ENCODE assay signal across 1 cellular context in the genomic region with DNA sequence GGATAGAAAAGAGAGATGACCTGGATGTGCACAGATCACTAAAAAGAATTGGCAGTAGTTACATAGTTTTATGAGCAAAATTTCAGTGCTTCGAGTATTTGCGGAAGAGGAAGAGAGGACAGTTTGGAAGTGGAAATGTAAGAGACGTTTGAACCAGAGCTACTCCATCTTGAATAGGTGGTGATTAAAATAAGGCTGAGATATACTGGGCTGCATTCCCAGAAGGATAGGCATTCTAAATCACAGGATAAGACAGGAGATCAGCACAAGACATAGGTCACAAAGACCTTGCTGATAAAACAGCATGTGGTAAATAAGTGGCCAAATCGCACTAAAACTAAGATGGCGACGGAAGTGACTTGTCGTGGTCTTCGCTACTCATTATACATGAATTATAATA.
TF ChIP-seq lines count a peak whose summit lies in the region.

No MANE protein-coding gene starts in this region.

TF ChIP-seq in K562, 482 proteins besides CTCF, POLR2A, EP300 and RAD21 (continued from another document and continues in another):
- TF ChIP-seq POLR2G (IDR thresholded peaks at IDR 0.05; ENCODE audit: low read depth, low read length) (no peak), ZNF76 (CRISPR knock-in tag; IDR thresholded peaks at IDR 0.05; ENCODE audit: borderline replicate concordance) (no peak), FOXM1 (IDR thresholded peaks at IDR 0.05; ENCODE audit: low read depth) (no peak), FOXM1 (CRISPR knock-in tag; IDR thresholded peaks at IDR 0.05; ENCODE audit: low read depth) (no peak), PHF20 (IDR thresholded peaks at IDR 0.05; ENCODE audit: partially characterized antibody) (no peak), ZNF778 (CRISPR knock-in tag; IDR thresholded peaks at IDR 0.05) (no peak), SRSF3 (IDR thresholded peaks at IDR 0.05; ENCODE audit: insufficient read depth, low read length) (no peak), KLF16 (IDR thresholded peaks at IDR 0.05) (no peak), NFXL1 (CRISPR knock-in tag; IDR thresholded peaks at IDR 0.05) (peak; percentile 97), SMARCA5 (IDR thresholded peaks at IDR 0.05) (no peak), BCOR (IDR thresholded peaks at IDR 0.05) (no peak), CREB1 (IDR thresholded peaks at IDR 0.05) (no peak), CREB1 (CRISPR knock-in tag; IDR thresholded peaks at IDR 0.05) (no peak), GABPB2 (CRISPR knock-in tag; conservative IDR thresholded peaks at IDR 0.05) (no peak), HDAC8 (tag; IDR thresholded peaks at IDR 0.05) (no peak), ZKSCAN8 (CRISPR knock-in tag; IDR thresholded peaks at IDR 0.05) (no peak), ZNF232 (CRISPR knock-in tag; IDR thresholded peaks at IDR 0.05) (no peak), ZNF444 (CRISPR knock-in tag; IDR thresholded peaks at IDR 0.05) (peak; percentile 72), ZNF184 (CRISPR knock-in tag; IDR thresholded peaks at IDR 0.05) (no peak), ZNF445 (CRISPR knock-in tag; IDR thresholded peaks at IDR 0.05; ENCODE audit: low read depth) (peak; percentile 72; the same call in 1 of the 2 replicates), CBX8 (IDR thresholded peaks at IDR 0.05; ENCODE audit: borderline replicate concordance, extremely low read depth, low read depth, low read length, poor library complexity, severe bottlenecking) (no peak), SMARCC2 (IDR thresholded peaks at IDR 0.05; ENCODE audit: low read depth) (no peak), ZNF41 (CRISPR knock-in tag; conservative IDR thresholded peaks at IDR 0.05) (peak; percentile 79; the same call in 1 of the 2 replicates), SP2 (IDR thresholded peaks at IDR 0.05; ENCODE audit: extremely low read depth, low read depth, low read length, poor library complexity, severe bottlenecking) (no peak), ETS2 (tag; IDR thresholded peaks at IDR 0.05; ENCODE audit: borderline replicate concordance, poor library complexity, severe bottlenecking) (no peak), ZNF174 (CRISPR knock-in tag; IDR thresholded peaks at IDR 0.05) (no peak), ARID2 (IDR thresholded peaks at IDR 0.05) (no peak), KHSRP (IDR thresholded peaks at IDR 0.05) (no peak), SREBF2 (CRISPR knock-in tag; IDR thresholded peaks at IDR 0.05) (no peak), ZNF586 (CRISPR knock-in tag; conservative IDR thresholded peaks at IDR 0.05) (no peak; the same call in 1 of the 2 replicates), SMAD4 (CRISPR knock-in tag; conservative IDR thresholded peaks at IDR 0.05) (no peak), NFIX (CRISPR knock-in tag; IDR thresholded peaks at IDR 0.05; ENCODE audit: low read depth) (no peak), ILF3 (IDR thresholded peaks at IDR 0.05; ENCODE audit: borderline replicate concordance) (no peak), NFATC3 (IDR thresholded peaks at IDR 0.05) (no peak), KAT7 (CRISPR knock-in tag; IDR thresholded peaks at IDR 0.05; ENCODE audit: borderline replicate concordance) (no peak), GABPA (tag; conservative IDR thresholded peaks at IDR 0.05; ENCODE audit: low read depth) (no peak), BHLHE40 (IDR thresholded peaks at IDR 0.05; ENCODE audit: low read length) (no peak), ZSCAN29 (IDR thresholded peaks at IDR 0.05) (no peak), ZNF239 (CRISPR knock-in tag; IDR thresholded peaks at IDR 0.05) (peak; percentile 78), NCOR1 (IDR thresholded peaks at IDR 0.05) (no peak), TRIM24 (IDR thresholded peaks at IDR 0.05) (no peak), ZFP1 (CRISPR knock-in tag; IDR thresholded peaks at IDR 0.05) (no peak), DDX20 (tag; IDR thresholded peaks at IDR 0.05; ENCODE audit: low read depth) (peak; percentile 79)
- TF ChIP-seq, protein P1, sequence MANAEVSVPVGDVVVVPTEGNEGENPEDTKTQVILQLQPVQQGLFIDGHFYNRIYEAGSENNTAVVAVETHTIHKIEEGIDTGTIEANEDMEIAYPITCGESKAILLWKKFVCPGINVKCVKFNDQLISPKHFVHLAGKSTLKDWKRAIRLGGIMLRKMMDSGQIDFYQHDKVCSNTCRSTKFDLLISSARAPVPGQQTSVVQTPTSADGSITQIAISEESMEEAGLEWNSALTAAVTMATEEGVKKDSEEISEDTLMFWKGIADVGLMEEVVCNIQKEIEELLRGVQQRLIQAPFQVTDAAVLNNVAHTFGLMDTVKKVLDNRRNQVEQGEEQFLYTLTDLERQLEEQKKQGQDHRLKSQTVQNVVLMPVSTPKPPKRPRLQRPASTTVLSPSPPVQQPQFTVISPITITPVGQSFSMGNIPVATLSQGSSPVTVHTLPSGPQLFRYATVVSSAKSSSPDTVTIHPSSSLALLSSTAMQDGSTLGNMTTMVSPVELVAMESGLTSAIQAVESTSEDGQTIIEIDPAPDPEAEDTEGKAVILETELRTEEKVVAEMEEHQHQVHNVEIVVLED (CRISPR knock-in tag; IDR thresholded peaks at IDR 0.05) = no peak
- TF ChIP-seq, protein P2, sequence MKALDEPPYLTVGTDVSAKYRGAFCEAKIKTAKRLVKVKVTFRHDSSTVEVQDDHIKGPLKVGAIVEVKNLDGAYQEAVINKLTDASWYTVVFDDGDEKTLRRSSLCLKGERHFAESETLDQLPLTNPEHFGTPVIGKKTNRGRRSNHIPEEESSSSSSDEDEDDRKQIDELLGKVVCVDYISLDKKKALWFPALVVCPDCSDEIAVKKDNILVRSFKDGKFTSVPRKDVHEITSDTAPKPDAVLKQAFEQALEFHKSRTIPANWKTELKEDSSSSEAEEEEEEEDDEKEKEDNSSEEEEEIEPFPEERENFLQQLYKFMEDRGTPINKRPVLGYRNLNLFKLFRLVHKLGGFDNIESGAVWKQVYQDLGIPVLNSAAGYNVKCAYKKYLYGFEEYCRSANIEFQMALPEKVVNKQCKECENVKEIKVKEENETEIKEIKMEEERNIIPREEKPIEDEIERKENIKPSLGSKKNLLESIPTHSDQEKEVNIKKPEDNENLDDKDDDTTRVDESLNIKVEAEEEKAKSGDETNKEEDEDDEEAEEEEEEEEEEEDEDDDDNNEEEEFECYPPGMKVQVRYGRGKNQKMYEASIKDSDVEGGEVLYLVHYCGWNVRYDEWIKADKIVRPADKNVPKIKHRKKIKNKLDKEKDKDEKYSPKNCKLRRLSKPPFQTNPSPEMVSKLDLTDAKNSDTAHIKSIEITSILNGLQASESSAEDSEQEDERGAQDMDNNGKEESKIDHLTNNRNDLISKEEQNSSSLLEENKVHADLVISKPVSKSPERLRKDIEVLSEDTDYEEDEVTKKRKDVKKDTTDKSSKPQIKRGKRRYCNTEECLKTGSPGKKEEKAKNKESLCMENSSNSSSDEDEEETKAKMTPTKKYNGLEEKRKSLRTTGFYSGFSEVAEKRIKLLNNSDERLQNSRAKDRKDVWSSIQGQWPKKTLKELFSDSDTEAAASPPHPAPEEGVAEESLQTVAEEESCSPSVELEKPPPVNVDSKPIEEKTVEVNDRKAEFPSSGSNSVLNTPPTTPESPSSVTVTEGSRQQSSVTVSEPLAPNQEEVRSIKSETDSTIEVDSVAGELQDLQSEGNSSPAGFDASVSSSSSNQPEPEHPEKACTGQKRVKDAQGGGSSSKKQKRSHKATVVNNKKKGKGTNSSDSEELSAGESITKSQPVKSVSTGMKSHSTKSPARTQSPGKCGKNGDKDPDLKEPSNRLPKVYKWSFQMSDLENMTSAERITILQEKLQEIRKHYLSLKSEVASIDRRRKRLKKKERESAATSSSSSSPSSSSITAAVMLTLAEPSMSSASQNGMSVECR (CRISPR knock-in tag; IDR thresholded peaks at IDR 0.05) = no peak
- TF ChIP-seq, protein P3, sequence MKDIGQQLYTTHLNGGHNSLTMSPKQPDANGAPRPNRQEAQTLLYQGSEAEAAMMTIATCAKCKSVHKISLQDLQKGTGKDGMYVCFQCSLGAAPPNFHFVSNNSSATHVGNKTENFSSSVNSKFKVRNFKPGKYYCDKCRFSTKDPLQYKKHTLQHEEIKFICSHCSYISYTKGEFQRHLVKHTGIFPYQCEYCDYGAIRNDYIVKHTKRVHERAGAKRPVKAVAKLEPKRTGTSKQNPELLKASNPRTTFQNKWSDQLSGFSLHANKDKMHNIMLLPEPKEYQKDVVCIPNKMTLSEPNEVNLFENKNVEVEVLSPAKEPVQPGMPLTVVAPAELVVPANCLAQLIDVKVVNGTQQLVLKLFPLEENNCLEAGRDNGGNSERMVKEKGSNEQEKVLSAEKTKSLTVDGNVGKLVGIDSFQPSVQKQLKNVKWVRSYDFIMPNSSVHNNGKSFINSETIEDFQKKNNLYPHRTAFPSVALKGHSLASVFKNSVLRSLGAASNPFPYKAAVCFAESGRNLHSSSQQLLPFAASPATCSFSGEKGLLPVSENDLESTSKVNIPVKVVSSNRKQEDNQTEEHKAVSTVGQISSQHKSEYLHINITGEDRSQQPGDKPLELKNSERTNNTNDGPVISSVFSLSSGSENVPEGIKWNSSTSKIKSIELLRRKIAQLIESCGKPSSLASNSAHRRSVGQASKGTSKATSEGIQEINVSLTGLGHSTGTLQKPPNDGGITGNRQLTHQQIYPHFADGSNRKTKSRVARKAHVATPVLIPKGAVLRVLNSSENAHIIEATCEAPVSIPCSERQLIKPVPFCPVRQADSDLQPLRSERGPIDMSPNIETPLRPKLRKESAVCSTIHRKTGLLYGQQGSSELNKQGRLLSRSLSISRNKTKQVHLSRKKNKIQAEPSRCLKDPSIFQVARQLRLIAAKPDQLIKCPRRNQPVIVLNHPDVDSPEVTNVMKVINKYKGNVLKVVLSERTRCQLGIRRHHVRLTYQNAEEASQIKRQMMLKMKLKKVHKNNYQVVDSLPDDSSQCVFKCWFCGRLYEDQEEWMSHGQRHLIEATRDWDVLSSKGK (CRISPR knock-in tag; IDR thresholded peaks at IDR 0.05) = no peak
- TF ChIP-seq, protein P4, sequence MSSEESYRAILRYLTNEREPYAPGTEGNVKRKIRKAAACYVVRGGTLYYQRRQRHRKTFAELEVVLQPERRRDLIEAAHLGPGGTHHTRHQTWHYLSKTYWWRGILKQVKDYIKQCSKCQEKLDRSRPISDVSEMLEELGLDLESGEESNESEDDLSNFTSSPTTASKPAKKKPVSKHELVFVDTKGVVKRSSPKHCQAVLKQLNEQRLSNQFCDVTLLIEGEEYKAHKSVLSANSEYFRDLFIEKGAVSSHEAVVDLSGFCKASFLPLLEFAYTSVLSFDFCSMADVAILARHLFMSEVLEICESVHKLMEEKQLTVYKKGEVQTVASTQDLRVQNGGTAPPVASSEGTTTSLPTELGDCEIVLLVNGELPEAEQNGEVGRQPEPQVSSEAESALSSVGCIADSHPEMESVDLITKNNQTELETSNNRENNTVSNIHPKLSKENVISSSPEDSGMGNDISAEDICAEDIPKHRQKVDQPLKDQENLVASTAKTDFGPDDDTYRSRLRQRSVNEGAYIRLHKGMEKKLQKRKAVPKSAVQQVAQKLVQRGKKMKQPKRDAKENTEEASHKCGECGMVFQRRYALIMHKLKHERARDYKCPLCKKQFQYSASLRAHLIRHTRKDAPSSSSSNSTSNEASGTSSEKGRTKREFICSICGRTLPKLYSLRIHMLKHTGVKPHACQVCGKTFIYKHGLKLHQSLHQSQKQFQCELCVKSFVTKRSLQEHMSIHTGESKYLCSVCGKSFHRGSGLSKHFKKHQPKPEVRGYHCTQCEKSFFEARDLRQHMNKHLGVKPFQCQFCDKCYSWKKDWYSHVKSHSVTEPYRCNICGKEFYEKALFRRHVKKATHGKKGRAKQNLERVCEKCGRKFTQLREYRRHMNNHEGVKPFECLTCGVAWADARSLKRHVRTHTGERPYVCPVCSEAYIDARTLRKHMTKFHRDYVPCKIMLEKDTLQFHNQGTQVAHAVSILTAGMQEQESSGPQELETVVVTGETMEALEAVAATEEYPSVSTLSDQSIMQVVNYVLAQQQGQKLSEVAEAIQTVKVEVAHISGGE (CRISPR knock-in tag; IDR thresholded peaks at IDR 0.05) = no peak
- TF ChIP-seq, protein P5, sequence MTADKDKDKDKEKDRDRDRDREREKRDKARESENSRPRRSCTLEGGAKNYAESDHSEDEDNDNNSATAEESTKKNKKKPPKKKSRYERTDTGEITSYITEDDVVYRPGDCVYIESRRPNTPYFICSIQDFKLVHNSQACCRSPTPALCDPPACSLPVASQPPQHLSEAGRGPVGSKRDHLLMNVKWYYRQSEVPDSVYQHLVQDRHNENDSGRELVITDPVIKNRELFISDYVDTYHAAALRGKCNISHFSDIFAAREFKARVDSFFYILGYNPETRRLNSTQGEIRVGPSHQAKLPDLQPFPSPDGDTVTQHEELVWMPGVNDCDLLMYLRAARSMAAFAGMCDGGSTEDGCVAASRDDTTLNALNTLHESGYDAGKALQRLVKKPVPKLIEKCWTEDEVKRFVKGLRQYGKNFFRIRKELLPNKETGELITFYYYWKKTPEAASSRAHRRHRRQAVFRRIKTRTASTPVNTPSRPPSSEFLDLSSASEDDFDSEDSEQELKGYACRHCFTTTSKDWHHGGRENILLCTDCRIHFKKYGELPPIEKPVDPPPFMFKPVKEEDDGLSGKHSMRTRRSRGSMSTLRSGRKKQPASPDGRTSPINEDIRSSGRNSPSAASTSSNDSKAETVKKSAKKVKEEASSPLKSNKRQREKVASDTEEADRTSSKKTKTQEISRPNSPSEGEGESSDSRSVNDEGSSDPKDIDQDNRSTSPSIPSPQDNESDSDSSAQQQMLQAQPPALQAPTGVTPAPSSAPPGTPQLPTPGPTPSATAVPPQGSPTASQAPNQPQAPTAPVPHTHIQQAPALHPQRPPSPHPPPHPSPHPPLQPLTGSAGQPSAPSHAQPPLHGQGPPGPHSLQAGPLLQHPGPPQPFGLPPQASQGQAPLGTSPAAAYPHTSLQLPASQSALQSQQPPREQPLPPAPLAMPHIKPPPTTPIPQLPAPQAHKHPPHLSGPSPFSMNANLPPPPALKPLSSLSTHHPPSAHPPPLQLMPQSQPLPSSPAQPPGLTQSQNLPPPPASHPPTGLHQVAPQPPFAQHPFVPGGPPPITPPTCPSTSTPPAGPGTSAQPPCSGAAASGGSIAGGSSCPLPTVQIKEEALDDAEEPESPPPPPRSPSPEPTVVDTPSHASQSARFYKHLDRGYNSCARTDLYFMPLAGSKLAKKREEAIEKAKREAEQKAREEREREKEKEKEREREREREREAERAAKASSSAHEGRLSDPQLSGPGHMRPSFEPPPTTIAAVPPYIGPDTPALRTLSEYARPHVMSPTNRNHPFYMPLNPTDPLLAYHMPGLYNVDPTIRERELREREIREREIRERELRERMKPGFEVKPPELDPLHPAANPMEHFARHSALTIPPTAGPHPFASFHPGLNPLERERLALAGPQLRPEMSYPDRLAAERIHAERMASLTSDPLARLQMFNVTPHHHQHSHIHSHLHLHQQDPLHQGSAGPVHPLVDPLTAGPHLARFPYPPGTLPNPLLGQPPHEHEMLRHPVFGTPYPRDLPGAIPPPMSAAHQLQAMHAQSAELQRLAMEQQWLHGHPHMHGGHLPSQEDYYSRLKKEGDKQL (CRISPR knock-in tag; IDR thresholded peaks at IDR 0.05; ENCODE audit: borderline replicate concordance) = no peak
